Comparison of ENCODE assay signal across 22 cellular contexts in genomic region chr3:73664389-73664788, GRCh38. TPM values are rescaled to one million over a fixed set of nuclear protein-coding genes. Genes with fewer than 3 reads are reported as not detected.
"Had no signal": no experiment of that assay in that cellular context is flagged by ENCODE, and none has a peak within 500 bp of the region (broad histone marks: within the 10 kb centered on the region; RNA-seq: fewer than 3 reads in every experiment).

No MANE protein-coding gene starts in this region.

- H3K27me3 ChIP-seq: adrenal gland, left lung, right lobe of liver, stomach, transverse colon had no signal

- H3K4me1 ChIP-seq: left lung, right lobe of liver, stomach, transverse colon had no signal

- DNase-seq: activated CD4-positive, alpha-beta T cell treated with anti-CD3 and anti-CD28 coated beads for 36 hours; activated CD4-positive, alpha-beta T cell treated with anti-CD3 and anti-CD28 coated beads, Interleukin-2, amount 50 U/mL, for 4 hours; activated CD8-positive, alpha-beta memory T cell treated with anti-CD3 and anti-CD28 coated beads for 24 hours; activated CD8-positive, alpha-beta memory T cell treated with anti-CD3 and anti-CD28 coated beads, Interleukin-2, amount 50 U/mL, for 4 hours; activated naive CD4-positive, alpha-beta T cell; activated T-cell treated with anti-CD3 and anti-CD28 coated beads, Interleukin-2, amount 50 U/mL, for 24 hours; adrenal gland; foreskin fibroblast; immature natural killer cell; left lung; mammary epithelial cell; nephron progenitor cell; right lobe of liver; small intestine; stimulated activated CD4-positive, alpha-beta T cell treated with anti-CD3 and anti-CD28 coated beads, Interleukin-15, amount 100 ng/mL, for 24 hours; stomach; T1000; transverse colon had no signal

- H3K9me3 ChIP-seq: adrenal gland, left lung, right lobe of liver, stomach, transverse colon had no signal

- H3K27ac ChIP-seq: adrenal gland, coronary artery, left lung, right lobe of liver, stomach, transverse colon had no signal

- H3K4me3 ChIP-seq: adrenal gland, coronary artery, left lung, right lobe of liver, stomach, transverse colon had no signal

- H3K36me3 ChIP-seq: adrenal gland, left lung, right lobe of liver, stomach, transverse colon had no signal

- ATAC-seq: activated CD4-positive, alpha-beta T cell treated with anti-CD3 and anti-CD28 coated beads for 36 hours; activated T-helper 17 cell treated with anti-CD3 and anti-CD28 coated beads, Interleukin-2, amount 50 U/mL, for 72 hours; left lung; right lobe of liver; stimulated activated memory B cell treated with anti-CD40 and anti-IgM and Interleukin-4, amounts not matched to agents 10 μg/mL and 1 μg/mL and 100 μg/mL, for 72 hours; WTC11 had no signal

RNA-seq across cellular contexts. Expression of gene PDZRN3, which starts 39.6 kb away (rescaled TPM):
- total RNA-seq: activated CD4-positive, alpha-beta T cell treated with anti-CD3 and anti-CD28 coated beads for 36 hours; activated T-helper 17 cell treated with anti-CD3 and anti-CD28 coated beads, Interleukin-2, amount 50 U/mL, for 72 hours had no signal
- polyA plus RNA-seq: immature natural killer cell had no signal
